15 cellular contexts compared by ENCODE assay signal in the genomic region with DNA sequence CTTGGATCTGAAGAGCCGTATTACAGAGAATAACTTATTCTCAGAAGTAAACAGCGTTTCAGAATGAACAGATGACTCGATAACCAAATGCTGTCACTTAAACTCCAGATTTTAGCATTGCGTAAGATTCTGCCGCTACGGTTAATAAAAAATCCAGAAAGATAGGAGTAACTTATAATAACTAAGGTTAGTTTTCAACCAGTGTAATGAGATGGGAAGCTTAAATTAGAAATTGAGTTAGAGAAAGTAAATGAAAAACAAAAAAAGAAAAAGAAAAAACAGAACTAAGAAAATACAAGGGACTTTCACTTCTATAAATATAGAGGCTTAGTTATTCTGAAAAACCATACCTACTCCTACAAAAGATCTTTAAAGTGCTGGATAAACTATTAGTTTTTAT. TPM values are rescaled to one million over a fixed set of nuclear protein-coding genes. Genes with fewer than 3 reads are reported as not detected.
DNase-seq lines count a peak whose midpoint lies in the region; ATAC-seq lines count a peak whose summit lies in the region.
"Had no signal": no experiment of that assay in that cellular context is flagged by ENCODE, and none has a peak within 500 bp of the region (broad histone marks: within the 10 kb centered on the region; RNA-seq: fewer than 3 reads in every experiment).

No MANE protein-coding gene starts in this region.

- peak; percentile 17 for DNase-seq in renal cortical epithelial cell (ENCODE audit: low read depth)
- no peak for DNase-seq in cerebellar cortex (ENCODE audit: low spot score)
- no peak for DNase-seq in SIG-M5 (lab: John Stamatoyannopoulos, UW)
- DNase-seq in ureter (ENCODE audit: low spot score): no peak
- DNase-seq: left ventricle myocardium inferior, NCI-H2227 treated with DMSO at 0.1 percent for 48 hours, nephron progenitor cell had no signal

- ATAC-seq in GM19043 (IDR thresholded peaks at IDR 0.05; ENCODE audit: low read depth, unreplicated experiment) (peak; percentile 50), GM21825 (IDR thresholded peaks at IDR 0.05; ENCODE audit: unreplicated experiment) (peak; percentile 79), HG03342 (IDR thresholded peaks at IDR 0.05; ENCODE audit: unreplicated experiment) (peak; percentile 56)
- ATAC-seq: activated CD4-positive, CD25-positive, alpha-beta regulatory T cell treated with anti-CD3 and anti-CD28 coated beads, Interleukin-2, amount 50 U/mL, for 24 hours; HCT116; Panc1; sciatic nerve had no signal

RNA-seq across cellular contexts. Expression of a gene that starts 13.1 kb away (rescaled TPM):
- total RNA-seq in renal cortical epithelial cell (0.05 and 0.35 TPM in 2 replicates), ureter (134 TPM)
- total RNA-seq: G401 had no signal

Comparison
In these comparisons a context has a peak if more than half of its experiments do, and no peak if none do; other contexts are left out.
1. RNA of a gene that starts 13.1 kb away (total RNA-seq): 134 TPM in ureter (single experiment); 0.05 to 0.35 TPM in renal cortical epithelial cell; every median in the first group is over 100 times any median in the second.
2. Peak in every context shown above with its lines, with median percentiles within 50 percentile points of each other: ATAC-seq.